ENCODE assay signal across 31 cellular contexts in the genomic region with DNA sequence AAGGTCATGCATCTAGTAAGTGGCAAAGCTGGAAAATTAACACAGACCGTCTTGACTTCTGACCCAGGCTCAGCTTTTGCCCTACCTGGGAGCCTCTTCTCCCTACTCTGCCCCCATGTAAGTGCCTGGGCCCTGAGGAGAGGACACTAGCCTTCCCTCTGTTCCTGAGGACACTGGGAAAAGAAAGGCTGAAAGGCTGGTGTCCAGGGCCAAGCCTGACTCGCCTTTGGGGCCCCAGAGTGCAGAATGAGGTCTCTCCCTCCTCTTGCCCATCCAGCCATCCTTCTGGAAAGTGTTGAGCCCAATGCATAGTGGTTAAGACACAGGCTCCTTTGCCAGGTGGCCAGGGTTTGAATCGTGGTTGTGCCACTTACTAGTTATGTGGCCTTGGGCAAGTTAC.
"Had no signal": no experiment of that assay in that cellular context is flagged by ENCODE, and none has a peak within 500 bp of the region (broad histone marks: within the 10 kb centered on the region; RNA-seq: fewer than 3 reads in every experiment).

No MANE protein-coding gene starts in this region.

- H3K27ac ChIP-seq: lower lobe of right lung, pancreas, right atrium auricular region, right lobe of liver, testis, thyroid gland, transverse colon, upper lobe of left lung, vagina had no signal

- H3K36me3 Mint-ChIP-seq: mesothelial cell of epicardium; naive B cell; stimulated activated memory B cell treated with anti-CD40 and anti-IgM and Interleukin-4, amounts not matched to agents 10 μg/mL and 1 μg/mL and 100 μg/mL, for 72 hours had no signal

- H3K4me1 Mint-ChIP-seq: naive B cell; stimulated activated memory B cell treated with anti-CD40 and anti-IgM and Interleukin-4, amounts not matched to agents 10 μg/mL and 1 μg/mL and 100 μg/mL, for 72 hours; stimulated activated naive CD8-positive, alpha-beta T cell treated with anti-CD3 and anti-CD28 coated beads, Interleukin-15, amount 100 ng/mL, for 72 hours had no signal

- ATAC-seq: left cardiac atrium; left lobe of liver; lower lobe of right lung; pancreas; right lobe of liver; stimulated activated memory B cell treated with anti-CD40 and anti-IgM and Interleukin-4, amounts not matched to agents 10 μg/mL and 1 μg/mL and 100 μg/mL, for 72 hours; stimulated activated naive CD8-positive, alpha-beta T cell treated with anti-CD3 and anti-CD28 coated beads, Interleukin-15, amount 100 ng/mL, for 72 hours had no signal

- H3K4me3 ChIP-seq: lower lobe of right lung, pancreas, right atrium auricular region, right lobe of liver, testis, thyroid gland, transverse colon, upper lobe of left lung, vagina had no signal

- H3K27me3 Mint-ChIP-seq: stimulated activated memory B cell treated with anti-CD40 and anti-IgM and Interleukin-4, amounts not matched to agents 10 μg/mL and 1 μg/mL and 100 μg/mL, for 72 hours; stimulated activated naive CD8-positive, alpha-beta T cell treated with anti-CD3 and anti-CD28 coated beads, Interleukin-15, amount 100 ng/mL, for 72 hours had no signal

- H3K36me3 ChIP-seq: lower lobe of right lung, pancreas, right atrium auricular region, right lobe of liver, thyroid gland, transverse colon, upper lobe of left lung, vagina had no signal

- H3K4me1 ChIP-seq: lower lobe of right lung, pancreas, right lobe of liver, testis, transverse colon, vagina had no signal

- H3K27ac Mint-ChIP-seq: mesothelial cell of epicardium; naive B cell; progenitor cell of endocrine pancreas; stimulated activated memory B cell treated with anti-CD40 and anti-IgM and Interleukin-4, amounts not matched to agents 10 μg/mL and 1 μg/mL and 100 μg/mL, for 72 hours; stimulated activated naive CD8-positive, alpha-beta T cell treated with anti-CD3 and anti-CD28 coated beads, Interleukin-15, amount 100 ng/mL, for 72 hours had no signal

- DNase-seq: head of caudate nucleus; hippocampal formation; kidney glomerular epithelial cell; left cardiac atrium; lower lobe of right lung; mammary epithelial cell; mesenchymal stem cell; naive B cell; nucleus accumbens; right lobe of liver; small intestine; stimulated activated CD4-positive, alpha-beta T cell treated with anti-CD3 and anti-CD28 coated beads, Interleukin-1b, Interleukin-23, amount 100 ng/mL, for 48 hours; stimulated activated CD4-positive, alpha-beta T cell treated with anti-CD3 and anti-CD28 coated beads, Interleukin-2, amount 100 ng/mL, for 48 hours; stimulated activated CD4-positive, alpha-beta T cell treated with anti-CD3 and anti-CD28 coated beads, Interleukin-4, amount 100 ng/mL, for 4 hours; stimulated activated CD8-positive, alpha-beta memory T cell treated with anti-CD3 and anti-CD28 coated beads, Interleukin-4, amount 100 ng/mL, for 48 hours; stimulated activated naive CD4-positive, alpha-beta T cell treated with Interleukin-2 at 50 U/mL for 16 hours; stimulated activated naive CD8-positive, alpha-beta T cell treated with anti-CD3 and anti-CD28 coated beads, Interleukin-15, amount 100 ng/mL, for 72 hours; substantia nigra; testis; transverse colon had no signal

- H3K27me3 ChIP-seq: right atrium auricular region, right lobe of liver, testis, thyroid gland, transverse colon, upper lobe of left lung, vagina had no signal

- H3K9me3 ChIP-seq: lower lobe of right lung, pancreas, right atrium auricular region, right lobe of liver, testis, thyroid gland, transverse colon, upper lobe of left lung, vagina had no signal

- H3K9me3 Mint-ChIP-seq: naive B cell; neural crest cell; stimulated activated memory B cell treated with anti-CD40 and anti-IgM and Interleukin-4, amounts not matched to agents 10 μg/mL and 1 μg/mL and 100 μg/mL, for 72 hours; stimulated activated naive CD8-positive, alpha-beta T cell treated with anti-CD3 and anti-CD28 coated beads, Interleukin-15, amount 100 ng/mL, for 72 hours had no signal

- H3K4me3 Mint-ChIP-seq: mesothelial cell of epicardium; naive B cell; nephron; neural crest cell; stimulated activated memory B cell treated with anti-CD40 and anti-IgM and Interleukin-4, amounts not matched to agents 10 μg/mL and 1 μg/mL and 100 μg/mL, for 72 hours; stimulated activated naive CD8-positive, alpha-beta T cell treated with anti-CD3 and anti-CD28 coated beads, Interleukin-15, amount 100 ng/mL, for 72 hours had no signal
